7 cellular contexts compared by ENCODE assay signal in genomic region chr1:115828101-115829022, GRCh38. TPM values are rescaled to one million over a fixed set of nuclear protein-coding genes. Genes with fewer than 3 reads are reported as not detected.
A peak's percentile ranks its signal among the peaks of the same experiment; 100 is the strongest.
DNase-seq lines count a peak whose midpoint lies in the region; ATAC-seq and TF ChIP-seq lines count a peak whose summit lies in the region.

No MANE protein-coding gene starts in this region.

- H3K9me3 Mint-ChIP-seq in IgD-negative memory B cell: no peaks in the 10 kb centered on the region
- H3K9me3 Mint-ChIP-seq in activated CD4-positive, alpha-beta memory T cell treated with anti-CD3 and anti-CD28 coated beads, Interleukin-2, amount 10 ng/mL, durations not matched to agents 7 days and 5 days: no peaks in the 10 kb centered on the region
- H3K9me3 Mint-ChIP-seq in osteocyte (ENCODE audit: unreplicated experiment): peaks cover 1% of the 10 kb centered on the region

- H3K36me3 Mint-ChIP-seq in IgD-negative memory B cell (peaks cover 3% of the 10 kb centered on the region), osteocyte (ENCODE audit: unreplicated experiment) (no peaks in the 10 kb centered on the region)
- no peaks in the 10 kb centered on the region for H3K36me3 Mint-ChIP-seq in activated CD4-positive, alpha-beta memory T cell treated with anti-CD3 and anti-CD28 coated beads, Interleukin-2, amount 10 ng/mL, durations not matched to agents 7 days and 5 days (ENCODE audit: low read depth)

- POLR2A ChIA-PET in activated CD4-positive, alpha-beta memory T cell treated with anti-CD3 and anti-CD28 coated beads, Interleukin-2, amount 10 ng/mL, durations not matched to agents 7 days and 5 days (lab: Charles Lee): no interaction called here

- ATAC-seq in GM21786 (IDR thresholded peaks at IDR 0.05; ENCODE audit: unreplicated experiment): no peak

- no peak overlapping the region for H3K27ac Mint-ChIP-seq in IgD-negative memory B cell
- H3K27ac Mint-ChIP-seq in activated CD4-positive, alpha-beta memory T cell treated with anti-CD3 and anti-CD28 coated beads, Interleukin-2, amount 10 ng/mL, durations not matched to agents 7 days and 5 days: no peak overlapping the region
- no peak overlapping the region for H3K27ac Mint-ChIP-seq in osteocyte (ENCODE audit: unreplicated experiment)

- TF ChIP-seq CTCF in osteocyte (IDR thresholded peaks at IDR 0.05): no peak

- H3K4me3 Mint-ChIP-seq in IgD-negative memory B cell: peak overlapping the region in 3 of 4 donors; percentile 38 to 81 (median 53)
- H3K4me3 Mint-ChIP-seq in activated CD4-positive, alpha-beta memory T cell treated with anti-CD3 and anti-CD28 coated beads, Interleukin-2, amount 10 ng/mL, durations not matched to agents 7 days and 5 days: peak overlapping the region; percentile 39
- H3K4me3 Mint-ChIP-seq in osteocyte (ENCODE audit: unreplicated experiment): peak overlapping the region; percentile 71

- CTCF ChIA-PET in activated CD4-positive, alpha-beta memory T cell treated with anti-CD3 and anti-CD28 coated beads, Interleukin-2, amount 10 ng/mL, durations not matched to agents 7 days and 5 days (lab: Charles Lee): no interaction called here

- H3K4me1 Mint-ChIP-seq in IgD-negative memory B cell: peaks cover 0 to 8% (median 4%) of the 10 kb centered on the region in 3 donors
- H3K4me1 Mint-ChIP-seq in activated CD4-positive, alpha-beta memory T cell treated with anti-CD3 and anti-CD28 coated beads, Interleukin-2, amount 10 ng/mL, durations not matched to agents 7 days and 5 days: peaks cover 8% of the 10 kb centered on the region
- peaks cover 9% of the 10 kb centered on the region for H3K4me1 Mint-ChIP-seq in osteocyte (ENCODE audit: unreplicated experiment)

- H3K27me3 Mint-ChIP-seq in IgD-negative memory B cell (peaks cover 30% of the 10 kb centered on the region), osteocyte (ENCODE audit: unreplicated experiment) (peaks cover 77% of the 10 kb centered on the region)
- peaks cover 49% of the 10 kb centered on the region for H3K27me3 Mint-ChIP-seq in activated CD4-positive, alpha-beta memory T cell treated with anti-CD3 and anti-CD28 coated beads, Interleukin-2, amount 10 ng/mL, durations not matched to agents 7 days and 5 days

- DNase-seq in activated CD4-positive, alpha-beta memory T cell treated with anti-CD3 and anti-CD28 coated beads, Interleukin-2, amount 10 ng/mL, durations not matched to agents 7 days and 5 days: no peak
- DNase-seq in head of caudate nucleus: peak in 31 of 42 donors; percentile 6 to 61 (median 25)
- DNase-seq in osteocyte (ENCODE audit: extremely low spot score, unreplicated experiment): no peak
- no peak for DNase-seq in NK-92 treated with Interleukin-12 subunit alpha and Interleukin-12 subunit beta, amount 100 ng/mL, for 24 hours (lab: John Stamatoyannopoulos, UW)
- DNase-seq in MV-4-11 (lab: John Stamatoyannopoulos, UW): no peak

- intact Hi-C loops in head of caudate nucleus (cut with DNase I): no loop called here

RNA-seq across cellular contexts. Expression of gene NHLH2, which starts 12.6 kb away (rescaled TPM):
- polyA plus RNA-seq in IgD-negative memory B cell: not detected
- not detected for total RNA-seq in activated CD4-positive, alpha-beta memory T cell treated with anti-CD3 and anti-CD28 coated beads, Interleukin-2, amount 10 ng/mL, durations not matched to agents 7 days and 5 days
- total RNA-seq in osteocyte: not detected in 2 replicates

RNA-seq across cellular contexts. Expression of gene CASQ2, which starts 59.8 kb away (rescaled TPM):
- not detected for polyA plus RNA-seq in IgD-negative memory B cell
- total RNA-seq in activated CD4-positive, alpha-beta memory T cell treated with anti-CD3 and anti-CD28 coated beads, Interleukin-2, amount 10 ng/mL, durations not matched to agents 7 days and 5 days: not detected
- not detected in 2 replicates for total RNA-seq in osteocyte

Comparison
In these comparisons a context has a peak if more than half of its experiments do, and no peak if none do; other contexts are left out.
1. DNase-seq: peak in head of caudate nucleus (31 of 42); none in activated CD4-positive, alpha-beta memory T cell treated with anti-CD3 and anti-CD28 coated beads, Interleukin-2, amount 10 ng/mL, durations not matched to agents 7 days and 5 days (single experiment), osteocyte (single experiment), NK-92 treated with Interleukin-12 subunit alpha and Interleukin-12 subunit beta, amount 100 ng/mL, for 24 hours (single experiment) and MV-4-11 (single experiment).
2. Peak in every context shown above with its lines, with median percentiles within 50 percentile points of each other: H3K4me3 Mint-ChIP-seq.